13 cellular contexts compared by ENCODE assay signal in genomic region chrX:69031181-69031580, GRCh38.
DNase-seq lines count a peak whose midpoint lies in the region; ATAC-seq and TF ChIP-seq lines count a peak whose summit lies in the region.
"Had no signal": no experiment of that assay in that cellular context is flagged by ENCODE, and none has a peak within 500 bp of the region (broad histone marks: within the 10 kb centered on the region; RNA-seq: fewer than 3 reads in every experiment).

No MANE protein-coding gene starts in this region.

- H3K9ac ChIP-seq in HCT116 (ENCODE audit: low read length), result no peak overlapping the region

- H3K27me3 ChIP-seq in HCT116 (ENCODE audit: insufficient read depth, low read length) (no peaks in the 10 kb centered on the region), A673 (replicated peaks; ENCODE audit: insufficient read depth, low read depth, low read length, poor library complexity) (no peaks in the 10 kb centered on the region)
- H3K27me3 ChIP-seq: suprapubic skin had no signal

- RAD21 ChIA-PET in HCT116 (lab: Charles Lee; ENCODE audit: low non-redundant PET in 1 of 2, low total read pairs in 2 of 2, uncharacterized antibody in 2 of 2, unreplicated experiment in 2 of 2), result interaction anchor here (1.1 to 2.0 kb wide), 3 partner anchors 203 to 204 kb away, joined by 3 to 11 read pairs (median 5); partner anchors contain the start of gene EFNB1 (in 2 of the 2)

- CTCF ChIA-PET in HCT116 (lab: Charles Lee) (interaction anchor here (4.0 kb wide), 1 partner anchor 203 kb away, joined by 23 read pairs; the partner anchor contains the start of gene EFNB1), A673 (lab: Charles Lee) (no interaction called here)

- no peaks in the 10 kb centered on the region for H3K36me3 ChIP-seq in HCT116 (ENCODE audit: control insufficient read depth in 1 of 2, insufficient read depth in 2 of 2, low read length in 2 of 2)
- no peaks in the 10 kb centered on the region for H3K36me3 ChIP-seq in A673 (ENCODE audit: insufficient read depth, low read length, poor library complexity, severe bottlenecking)
- H3K36me3 ChIP-seq: suprapubic skin had no signal

- H3K4me3 ChIP-seq in HCT116 (replicated peaks in 1 of 2; ENCODE audit: low read depth in 1 of 2, low read length in 2 of 2) (no peak overlapping the region), fibroblast of mammary gland (ENCODE audit: control insufficient read depth, low read depth, low read length) (no peak overlapping the region), A673 (ENCODE audit: low read depth, low read length, poor library complexity, severe bottlenecking) (no peak overlapping the region)
- H3K4me3 ChIP-seq: suprapubic skin had no signal

- H3K79me2 ChIP-seq in HCT116 (ENCODE audit: insufficient read depth, low read length), result no peaks in the 10 kb centered on the region

- H3K9me2 ChIP-seq in HCT116 (ENCODE audit: insufficient read depth), result no peaks in the 10 kb centered on the region

- H3K4me3 Mint-ChIP-seq in nephron progenitor cell, result no peak overlapping the region
- H3K4me3 Mint-ChIP-seq: activated CD4-positive, alpha-beta T cell treated with anti-CD3 and anti-CD28 coated beads for 36 hours; activated T-cell treated with anti-CD3 and anti-CD28 coated beads, Interleukin-2, amount 50 U/mL, for 4 hours; CD8-positive, alpha-beta T cell had no signal

- peaks cover 0 to 16% of the 10 kb centered on the region in 2 experiments; a peak in 2 of 4 replicates for H3K4me1 ChIP-seq in HCT116 (ENCODE audit: control insufficient read depth in 1 of 2, insufficient read depth in 2 of 2, low read length in 2 of 2)
- no peaks in the 10 kb centered on the region for H3K4me1 ChIP-seq in A673 (ENCODE audit: insufficient read depth, low read length, poor library complexity, severe bottlenecking)

- POLR2A ChIA-PET in HCT116 (lab: Charles Lee) (interaction anchor here (0.5 to 4.0 kb wide), 2 partner anchors 123 to 203 kb away, joined by 6 to 25 read pairs; partner anchors contain the start of gene EFNB1), A673 (lab: Charles Lee; ENCODE audit: low non-redundant PET) (no interaction called here)

- H3K4me2 ChIP-seq in HCT116 (ENCODE audit: low read length), result no peak overlapping the region

- ATAC-seq in HCT116, result peak; percentile 66
- ATAC-seq in HG03039 (IDR thresholded peaks at IDR 0.05; ENCODE audit: unreplicated experiment), result no peak
- ATAC-seq: activated CD4-positive, alpha-beta T cell treated with anti-CD3 and anti-CD28 coated beads for 36 hours; activated T-cell treated with anti-CD3 and anti-CD28 coated beads, Interleukin-2, amount 50 U/mL, for 4 hours; CD8-positive, alpha-beta T cell had no signal

- H3K9me3 ChIP-seq in HCT116 (ENCODE audit: control insufficient read depth in 1 of 2, insufficient read depth in 1 of 2, low read depth in 1 of 2, low read length in 2 of 2) (no peaks in the 10 kb centered on the region), A673 (ENCODE audit: low read depth, low read length, poor library complexity, severe bottlenecking) (no peaks in the 10 kb centered on the region)
- H3K9me3 ChIP-seq: suprapubic skin had no signal

- H3K27ac Mint-ChIP-seq in nephron progenitor cell, result no peak overlapping the region
- H3K27ac Mint-ChIP-seq: activated CD4-positive, alpha-beta T cell treated with anti-CD3 and anti-CD28 coated beads for 36 hours; CD8-positive, alpha-beta T cell had no signal

- DNase-seq in HCT116 (ENCODE audit: low read depth, low spot score), result peak; percentile 10
- peak; percentile 25 for DNase-seq in fibroblast of mammary gland (ENCODE audit: low read depth)
- DNase-seq in nephron progenitor cell, result peak; percentile 38
- no peak for DNase-seq in A673 (ENCODE audit: low spot score)
- no peak for DNase-seq in stimulated activated CD4-positive, alpha-beta T cell treated with anti-CD3 and anti-CD28 coated beads, Interleukin-4, amount 100 ng/mL, for 4 hours
- DNase-seq in nucleus accumbens (lab: John Stamatoyannopoulos, UW), result no peak
- DNase-seq: activated CD4-positive, alpha-beta T cell treated with anti-CD3 and anti-CD28 coated beads for 36 hours; activated T-cell treated with anti-CD3 and anti-CD28 coated beads, Interleukin-2, amount 50 U/mL, for 4 hours; amygdala; CD8-positive, alpha-beta T cell had no signal

- H3K4me1 Mint-ChIP-seq in nephron progenitor cell, result peaks cover 69% of the 10 kb centered on the region
- H3K4me1 Mint-ChIP-seq: activated CD4-positive, alpha-beta T cell treated with anti-CD3 and anti-CD28 coated beads for 36 hours had no signal

- peak; percentile 27 to 75 (median 30); a peak in 5 of 6 replicates for TF ChIP-seq CTCF in HCT116 (IDR thresholded peaks at IDR 0.05 in 2 of 3, conservative IDR thresholded peaks at IDR 0.05 in 1 of 3; ENCODE audit: borderline replicate concordance in 1 of 3, insufficient read depth in 1 of 3, low read depth in 2 of 3, low read length in 2 of 3)
- TF ChIP-seq CTCF in VCaP (conservative IDR thresholded peaks at IDR 0.05), result no peak; the same call in 1 of the 2 replicates
- TF ChIP-seq CTCF in fibroblast of mammary gland (conservative IDR thresholded peaks at IDR 0.05; ENCODE audit: control insufficient read depth, insufficient read depth, low read depth, low read length), result peak; percentile 32
- TF ChIP-seq CTCF in nephron progenitor cell (IDR thresholded peaks at IDR 0.05), result no peak
- TF ChIP-seq CTCF in A673 (conservative IDR thresholded peaks at IDR 0.05; ENCODE audit: low read depth, low read length), result no peak

- TF ChIP-seq RAD21 in HCT116 (IDR thresholded peaks at IDR 0.05; ENCODE audit: low read depth), result peak; percentile 70

- intact Hi-C loops in HCT116 (cut with micrococcal nuclease) (loop anchor here (1.0 kb wide), 1 partner anchor 203 kb away; no protein-coding TSS in a partner anchor), A673 (cut with micrococcal nuclease; ENCODE audit: unreplicated experiment) (no loop called here)

- H2AFZ ChIP-seq in HCT116 (ENCODE audit: low read depth, low read length, poor library complexity, severe bottlenecking), result no peak overlapping the region

- H3K27me3 Mint-ChIP-seq in nephron progenitor cell (ENCODE audit: low read depth, poor library complexity), result peaks cover 9% of the 10 kb centered on the region
- H3K27me3 Mint-ChIP-seq: activated CD4-positive, alpha-beta T cell treated with anti-CD3 and anti-CD28 coated beads for 36 hours had no signal

- no peaks in the 10 kb centered on the region for H4K20me1 ChIP-seq in HCT116 (ENCODE audit: insufficient read depth)

- no peak for TF ChIP-seq POLR2A in HCT116 (IDR thresholded peaks at IDR 0.05; ENCODE audit: borderline replicate concordance, extremely low read depth, insufficient read depth, insufficient read length)

- BruUV-seq in HCT116 (replicated peaks; lab: Mats Ljungman, UMichigan) (no TSS peak), A673 (replicated peaks; lab: Mats Ljungman, UMichigan) (no TSS peak)

- H3K9me3 Mint-ChIP-seq in nephron progenitor cell, result peaks cover 24% of the 10 kb centered on the region
- H3K9me3 Mint-ChIP-seq: activated T-cell treated with anti-CD3 and anti-CD28 coated beads, Interleukin-2, amount 50 U/mL, for 4 hours; CD8-positive, alpha-beta T cell had no signal

- H3K36me3 Mint-ChIP-seq in nephron progenitor cell (ENCODE audit: low read depth), result no peaks in the 10 kb centered on the region
- H3K36me3 Mint-ChIP-seq: CD8-positive, alpha-beta T cell had no signal

- no peak overlapping the region for H3K27ac ChIP-seq in HCT116 (ENCODE audit: low read depth, low read length)
- peak overlapping the region; percentile 84 for H3K27ac ChIP-seq in VCaP
- no peak overlapping the region for H3K27ac ChIP-seq in A673 (ENCODE audit: low read depth, low read length, poor library complexity, severe bottlenecking)
- H3K27ac ChIP-seq: suprapubic skin had no signal

TF ChIP-seq in HCT116, 20 proteins besides CTCF, POLR2A, EP300 and RAD21:
- TF ChIP-seq CEBPB (IDR thresholded peaks at IDR 0.05; ENCODE audit: low read depth), result no peak
- no peak for TF ChIP-seq FOSL1 (IDR thresholded peaks at IDR 0.05; ENCODE audit: low read depth)
- no peak for TF ChIP-seq EZH2 (IDR thresholded peaks at IDR 0.05)
- no peak for TF ChIP-seq MAX (IDR thresholded peaks at IDR 0.05)
- TF ChIP-seq ZFX (IDR thresholded peaks at IDR 0.05), result no peak
- no peak for TF ChIP-seq SP1 (IDR thresholded peaks at IDR 0.05; ENCODE audit: low read depth)
- no peak for TF ChIP-seq JUND (IDR thresholded peaks at IDR 0.05)
- no peak for TF ChIP-seq ELF1 (IDR thresholded peaks at IDR 0.05; ENCODE audit: borderline replicate concordance, low read depth)
- no peak for TF ChIP-seq TCF7L2 (IDR thresholded peaks at IDR 0.05; ENCODE audit: borderline replicate concordance, extremely low read depth, insufficient read depth, insufficient read length)
- TF ChIP-seq ZNF274 (IDR thresholded peaks at IDR 0.05; ENCODE audit: low read depth, low read length), result no peak
- TF ChIP-seq REST (IDR thresholded peaks at IDR 0.05; ENCODE audit: low read depth), result no peak
- no peak for TF ChIP-seq EGR1 (IDR thresholded peaks at IDR 0.05; ENCODE audit: low read depth)
- TF ChIP-seq SIN3A (IDR thresholded peaks at IDR 0.05; ENCODE audit: low read depth), result no peak

Comparison
In these comparisons a context has a peak if more than half of its experiments do, and no peak if none do; other contexts are left out.
1. DNase-seq: peak in HCT116 (single experiment), fibroblast of mammary gland (single experiment) and nephron progenitor cell (single experiment); none in A673 (single experiment), stimulated activated CD4-positive, alpha-beta T cell treated with anti-CD3 and anti-CD28 coated beads, Interleukin-4, amount 100 ng/mL, for 4 hours (0 of 2) and nucleus accumbens (0 of 56).
2. CTCF ChIP-seq: peak in HCT116 (3 of 3) and fibroblast of mammary gland (single experiment); none in VCaP (single experiment), nephron progenitor cell (single experiment) and A673 (single experiment).